1 cellular context compared by ENCODE assay signal in the genomic region with DNA sequence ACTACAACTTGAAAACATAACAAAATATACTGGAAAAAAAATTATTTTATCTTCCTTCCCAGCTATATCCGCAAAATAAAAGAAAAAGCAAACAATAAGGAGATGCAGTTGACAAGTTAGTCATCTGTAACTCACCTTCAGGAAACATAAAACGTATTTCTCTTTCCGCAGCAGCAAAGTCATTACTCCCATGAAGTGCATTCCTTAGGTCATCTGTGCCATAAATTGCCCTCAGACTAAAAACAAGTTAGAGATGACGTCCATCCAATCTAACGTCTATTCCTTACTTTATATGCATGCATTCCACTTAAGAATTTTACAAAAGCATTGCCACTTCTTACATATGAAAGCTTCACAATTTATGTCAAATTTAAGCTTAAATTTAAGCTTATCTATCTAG.
A peak's percentile ranks its signal among the peaks of the same experiment; 100 is the strongest.
TF ChIP-seq lines count a peak whose summit lies in the region.

No MANE protein-coding gene starts in this region.

TF ChIP-seq in HEK293, 187 proteins besides CTCF, POLR2A, EP300 and RAD21 (continued from another document and continues in another):
- TF ChIP-seq, protein P1, sequence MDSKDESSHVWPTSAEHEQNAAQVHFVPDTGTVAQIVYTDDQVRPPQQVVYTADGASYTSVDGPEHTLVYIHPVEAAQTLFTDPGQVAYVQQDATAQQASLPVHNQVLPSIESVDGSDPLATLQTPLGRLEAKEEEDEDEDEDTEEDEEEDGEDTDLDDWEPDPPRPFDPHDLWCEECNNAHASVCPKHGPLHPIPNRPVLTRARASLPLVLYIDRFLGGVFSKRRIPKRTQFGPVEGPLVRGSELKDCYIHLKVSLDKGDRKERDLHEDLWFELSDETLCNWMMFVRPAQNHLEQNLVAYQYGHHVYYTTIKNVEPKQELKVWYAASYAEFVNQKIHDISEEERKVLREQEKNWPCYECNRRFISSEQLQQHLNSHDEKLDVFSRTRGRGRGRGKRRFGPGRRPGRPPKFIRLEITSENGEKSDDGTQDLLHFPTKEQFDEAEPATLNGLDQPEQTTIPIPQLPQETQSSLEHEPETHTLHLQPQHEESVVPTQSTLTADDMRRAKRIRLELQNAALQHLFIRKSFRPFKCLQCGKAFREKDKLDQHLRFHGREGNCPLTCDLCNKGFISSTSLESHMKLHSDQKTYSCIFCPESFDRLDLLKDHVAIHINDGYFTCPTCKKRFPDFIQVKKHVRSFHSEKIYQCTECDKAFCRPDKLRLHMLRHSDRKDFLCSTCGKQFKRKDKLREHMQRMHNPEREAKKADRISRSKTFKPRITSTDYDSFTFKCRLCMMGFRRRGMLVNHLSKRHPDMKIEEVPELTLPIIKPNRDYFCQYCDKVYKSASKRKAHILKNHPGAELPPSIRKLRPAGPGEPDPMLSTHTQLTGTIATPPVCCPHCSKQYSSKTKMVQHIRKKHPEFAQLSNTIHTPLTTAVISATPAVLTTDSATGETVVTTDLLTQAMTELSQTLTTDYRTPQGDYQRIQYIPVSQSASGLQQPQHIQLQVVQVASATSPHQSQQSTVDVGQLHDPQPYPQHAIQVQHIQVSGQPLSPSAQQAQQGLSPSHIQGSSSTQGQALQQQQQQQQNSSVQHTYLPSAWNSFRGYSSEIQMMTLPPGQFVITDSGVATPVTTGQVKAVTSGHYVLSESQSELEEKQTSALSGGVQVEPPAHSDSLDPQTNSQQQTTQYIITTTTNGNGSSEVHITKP (tag by site-specific recombination; IDR thresholded peaks at IDR 0.05): no peak
- no peak for TF ChIP-seq ZNF133 (tag by site-specific recombination; IDR thresholded peaks at IDR 0.05)
- peak; percentile 54 for TF ChIP-seq ZNF366 (tag by site-specific recombination; conservative IDR thresholded peaks at IDR 0.05)
- TF ChIP-seq, protein P2, sequence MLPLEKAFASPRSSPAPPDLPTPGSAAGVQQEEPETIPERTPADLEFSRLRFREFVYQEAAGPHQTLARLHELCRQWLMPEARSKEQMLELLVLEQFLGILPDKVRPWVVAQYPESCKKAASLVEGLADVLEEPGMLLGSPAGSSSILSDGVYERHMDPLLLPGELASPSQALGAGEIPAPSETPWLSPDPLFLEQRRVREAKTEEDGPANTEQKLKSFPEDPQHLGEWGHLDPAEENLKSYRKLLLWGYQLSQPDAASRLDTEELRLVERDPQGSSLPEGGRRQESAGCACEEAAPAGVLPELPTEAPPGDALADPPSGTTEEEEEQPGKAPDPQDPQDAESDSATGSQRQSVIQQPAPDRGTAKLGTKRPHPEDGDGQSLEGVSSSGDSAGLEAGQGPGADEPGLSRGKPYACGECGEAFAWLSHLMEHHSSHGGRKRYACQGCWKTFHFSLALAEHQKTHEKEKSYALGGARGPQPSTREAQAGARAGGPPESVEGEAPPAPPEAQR (tag by site-specific recombination; IDR thresholded peaks at IDR 0.05): no peak
- TF ChIP-seq ZNF350 (tag by site-specific recombination; IDR thresholded peaks at IDR 0.05): no peak
- no peak for TF ChIP-seq ZNF221 (tag by site-specific recombination; IDR thresholded peaks at IDR 0.05; ENCODE audit: borderline replicate concordance)
- 0 out of 2 replicates have a peak, but pooled peaks have one; percentile 48 for TF ChIP-seq ZNF843 (tag by site-specific recombination; IDR thresholded peaks at IDR 0.05)
- no peak for TF ChIP-seq HOXD13 (CRISPR knock-in tag; IDR thresholded peaks at IDR 0.05; ENCODE audit: borderline replicate concordance)
- TF ChIP-seq ZNF555 (tag by site-specific recombination; conservative IDR thresholded peaks at IDR 0.05): no peak
- TF ChIP-seq RBAK (tag by site-specific recombination; IDR thresholded peaks at IDR 0.05): no peak
- TF ChIP-seq, protein P3, sequence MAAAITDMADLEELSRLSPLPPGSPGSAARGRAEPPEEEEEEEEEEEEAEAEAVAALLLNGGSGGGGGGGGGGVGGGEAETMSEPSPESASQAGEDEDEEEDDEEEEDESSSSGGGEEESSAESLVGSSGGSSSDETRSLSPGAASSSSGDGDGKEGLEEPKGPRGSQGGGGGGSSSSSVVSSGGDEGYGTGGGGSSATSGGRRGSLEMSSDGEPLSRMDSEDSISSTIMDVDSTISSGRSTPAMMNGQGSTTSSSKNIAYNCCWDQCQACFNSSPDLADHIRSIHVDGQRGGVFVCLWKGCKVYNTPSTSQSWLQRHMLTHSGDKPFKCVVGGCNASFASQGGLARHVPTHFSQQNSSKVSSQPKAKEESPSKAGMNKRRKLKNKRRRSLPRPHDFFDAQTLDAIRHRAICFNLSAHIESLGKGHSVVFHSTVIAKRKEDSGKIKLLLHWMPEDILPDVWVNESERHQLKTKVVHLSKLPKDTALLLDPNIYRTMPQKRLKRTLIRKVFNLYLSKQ (tag by site-specific recombination; IDR thresholded peaks at IDR 0.05; ENCODE audit: borderline replicate concordance): no peak
- TF ChIP-seq SCRT1 (tag by site-specific recombination; IDR thresholded peaks at IDR 0.05; ENCODE audit: borderline replicate concordance): peak; percentile 78
- no peak for TF ChIP-seq FEZF1 (tag by site-specific recombination; IDR thresholded peaks at IDR 0.05)
- no peak for TF ChIP-seq PRDM1 (tag by site-specific recombination; IDR thresholded peaks at IDR 0.05)
- TF ChIP-seq KLF8 (tag by site-specific recombination; IDR thresholded peaks at IDR 0.05): no peak
- TF ChIP-seq, protein P4, sequence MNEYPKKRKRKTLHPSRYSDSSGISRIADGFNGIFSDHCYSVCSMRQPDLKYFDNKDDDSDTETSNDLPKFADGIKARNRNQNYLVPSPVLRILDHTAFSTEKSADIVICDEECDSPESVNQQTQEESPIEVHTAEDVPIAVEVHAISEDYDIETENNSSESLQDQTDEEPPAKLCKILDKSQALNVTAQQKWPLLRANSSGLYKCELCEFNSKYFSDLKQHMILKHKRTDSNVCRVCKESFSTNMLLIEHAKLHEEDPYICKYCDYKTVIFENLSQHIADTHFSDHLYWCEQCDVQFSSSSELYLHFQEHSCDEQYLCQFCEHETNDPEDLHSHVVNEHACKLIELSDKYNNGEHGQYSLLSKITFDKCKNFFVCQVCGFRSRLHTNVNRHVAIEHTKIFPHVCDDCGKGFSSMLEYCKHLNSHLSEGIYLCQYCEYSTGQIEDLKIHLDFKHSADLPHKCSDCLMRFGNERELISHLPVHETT (tag by site-specific recombination; IDR thresholded peaks at IDR 0.05): peak; percentile 58; the same call in 1 of the 2 replicates
- TF ChIP-seq SALL2 (tag by site-specific recombination; IDR thresholded peaks at IDR 0.05; ENCODE audit: borderline replicate concordance): no peak
- TF ChIP-seq, protein P5, sequence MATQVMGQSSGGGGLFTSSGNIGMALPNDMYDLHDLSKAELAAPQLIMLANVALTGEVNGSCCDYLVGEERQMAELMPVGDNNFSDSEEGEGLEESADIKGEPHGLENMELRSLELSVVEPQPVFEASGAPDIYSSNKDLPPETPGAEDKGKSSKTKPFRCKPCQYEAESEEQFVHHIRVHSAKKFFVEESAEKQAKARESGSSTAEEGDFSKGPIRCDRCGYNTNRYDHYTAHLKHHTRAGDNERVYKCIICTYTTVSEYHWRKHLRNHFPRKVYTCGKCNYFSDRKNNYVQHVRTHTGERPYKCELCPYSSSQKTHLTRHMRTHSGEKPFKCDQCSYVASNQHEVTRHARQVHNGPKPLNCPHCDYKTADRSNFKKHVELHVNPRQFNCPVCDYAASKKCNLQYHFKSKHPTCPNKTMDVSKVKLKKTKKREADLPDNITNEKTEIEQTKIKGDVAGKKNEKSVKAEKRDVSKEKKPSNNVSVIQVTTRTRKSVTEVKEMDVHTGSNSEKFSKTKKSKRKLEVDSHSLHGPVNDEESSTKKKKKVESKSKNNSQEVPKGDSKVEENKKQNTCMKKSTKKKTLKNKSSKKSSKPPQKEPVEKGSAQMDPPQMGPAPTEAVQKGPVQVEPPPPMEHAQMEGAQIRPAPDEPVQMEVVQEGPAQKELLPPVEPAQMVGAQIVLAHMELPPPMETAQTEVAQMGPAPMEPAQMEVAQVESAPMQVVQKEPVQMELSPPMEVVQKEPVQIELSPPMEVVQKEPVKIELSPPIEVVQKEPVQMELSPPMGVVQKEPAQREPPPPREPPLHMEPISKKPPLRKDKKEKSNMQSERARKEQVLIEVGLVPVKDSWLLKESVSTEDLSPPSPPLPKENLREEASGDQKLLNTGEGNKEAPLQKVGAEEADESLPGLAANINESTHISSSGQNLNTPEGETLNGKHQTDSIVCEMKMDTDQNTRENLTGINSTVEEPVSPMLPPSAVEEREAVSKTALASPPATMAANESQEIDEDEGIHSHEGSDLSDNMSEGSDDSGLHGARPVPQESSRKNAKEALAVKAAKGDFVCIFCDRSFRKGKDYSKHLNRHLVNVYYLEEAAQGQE (tag by site-specific recombination; IDR thresholded peaks at IDR 0.05): no peak
- TF ChIP-seq, protein P6, sequence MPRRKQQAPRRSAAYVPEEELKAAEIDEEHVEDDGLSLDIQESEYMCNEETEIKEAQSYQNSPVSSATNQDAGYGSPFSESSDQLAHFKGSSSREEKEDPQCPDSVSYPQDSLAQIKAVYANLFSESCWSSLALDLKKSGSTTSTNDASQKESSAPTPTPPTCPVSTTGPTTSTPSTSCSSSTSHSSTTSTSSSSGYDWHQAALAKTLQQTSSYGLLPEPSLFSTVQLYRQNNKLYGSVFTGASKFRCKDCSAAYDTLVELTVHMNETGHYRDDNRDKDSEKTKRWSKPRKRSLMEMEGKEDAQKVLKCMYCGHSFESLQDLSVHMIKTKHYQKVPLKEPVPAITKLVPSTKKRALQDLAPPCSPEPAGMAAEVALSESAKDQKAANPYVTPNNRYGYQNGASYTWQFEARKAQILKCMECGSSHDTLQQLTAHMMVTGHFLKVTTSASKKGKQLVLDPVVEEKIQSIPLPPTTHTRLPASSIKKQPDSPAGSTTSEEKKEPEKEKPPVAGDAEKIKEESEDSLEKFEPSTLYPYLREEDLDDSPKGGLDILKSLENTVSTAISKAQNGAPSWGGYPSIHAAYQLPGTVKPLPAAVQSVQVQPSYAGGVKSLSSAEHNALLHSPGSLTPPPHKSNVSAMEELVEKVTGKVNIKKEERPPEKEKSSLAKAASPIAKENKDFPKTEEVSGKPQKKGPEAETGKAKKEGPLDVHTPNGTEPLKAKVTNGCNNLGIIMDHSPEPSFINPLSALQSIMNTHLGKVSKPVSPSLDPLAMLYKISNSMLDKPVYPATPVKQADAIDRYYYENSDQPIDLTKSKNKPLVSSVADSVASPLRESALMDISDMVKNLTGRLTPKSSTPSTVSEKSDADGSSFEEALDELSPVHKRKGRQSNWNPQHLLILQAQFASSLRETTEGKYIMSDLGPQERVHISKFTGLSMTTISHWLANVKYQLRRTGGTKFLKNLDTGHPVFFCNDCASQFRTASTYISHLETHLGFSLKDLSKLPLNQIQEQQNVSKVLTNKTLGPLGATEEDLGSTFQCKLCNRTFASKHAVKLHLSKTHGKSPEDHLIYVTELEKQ (tag by site-specific recombination; IDR thresholded peaks at IDR 0.05; ENCODE audit: borderline replicate concordance): 0 out of 2 replicates have a peak, but pooled peaks have one; percentile 33
- no peak for TF ChIP-seq KLF1 (tag by site-specific recombination; IDR thresholded peaks at IDR 0.05)
- TF ChIP-seq, protein P7, sequence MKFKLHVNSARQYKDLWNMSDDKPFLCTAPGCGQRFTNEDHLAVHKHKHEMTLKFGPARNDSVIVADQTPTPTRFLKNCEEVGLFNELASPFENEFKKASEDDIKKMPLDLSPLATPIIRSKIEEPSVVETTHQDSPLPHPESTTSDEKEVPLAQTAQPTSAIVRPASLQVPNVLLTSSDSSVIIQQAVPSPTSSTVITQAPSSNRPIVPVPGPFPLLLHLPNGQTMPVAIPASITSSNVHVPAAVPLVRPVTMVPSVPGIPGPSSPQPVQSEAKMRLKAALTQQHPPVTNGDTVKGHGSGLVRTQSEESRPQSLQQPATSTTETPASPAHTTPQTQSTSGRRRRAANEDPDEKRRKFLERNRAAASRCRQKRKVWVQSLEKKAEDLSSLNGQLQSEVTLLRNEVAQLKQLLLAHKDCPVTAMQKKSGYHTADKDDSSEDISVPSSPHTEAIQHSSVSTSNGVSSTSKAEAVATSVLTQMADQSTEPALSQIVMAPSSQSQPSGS (tag by site-specific recombination; IDR thresholded peaks at IDR 0.05; ENCODE audit: low read depth): peak; percentile 76
- TF ChIP-seq ZNF585B (tag by site-specific recombination; IDR thresholded peaks at IDR 0.05): no peak
- TF ChIP-seq, protein P8, sequence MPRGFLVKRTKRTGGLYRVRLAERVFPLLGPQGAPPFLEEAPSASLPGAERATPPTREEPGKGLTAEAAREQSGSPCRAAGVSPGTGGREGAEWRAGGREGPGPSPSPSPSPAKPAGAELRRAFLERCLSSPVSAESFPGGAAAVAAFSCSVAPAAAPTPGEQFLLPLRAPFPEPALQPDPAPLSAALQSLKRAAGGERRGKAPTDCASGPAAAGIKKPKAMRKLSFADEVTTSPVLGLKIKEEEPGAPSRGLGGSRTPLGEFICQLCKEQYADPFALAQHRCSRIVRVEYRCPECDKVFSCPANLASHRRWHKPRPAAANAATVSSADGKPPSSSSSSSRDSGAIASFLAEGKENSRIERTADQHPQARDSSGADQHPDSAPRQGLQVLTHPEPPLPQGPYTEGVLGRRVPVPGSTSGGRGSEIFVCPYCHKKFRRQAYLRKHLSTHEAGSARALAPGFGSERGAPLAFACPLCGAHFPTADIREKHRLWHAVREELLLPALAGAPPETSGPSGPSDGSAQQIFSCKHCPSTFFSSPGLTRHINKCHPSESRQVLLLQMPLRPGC (tag by site-specific recombination; IDR thresholded peaks at IDR 0.05): peak; percentile 97
- TF ChIP-seq ZBTB7A (tag by site-specific recombination; IDR thresholded peaks at IDR 0.05; ENCODE audit: low read depth): no peak
- TF ChIP-seq ZNF501 (tag by site-specific recombination; IDR thresholded peaks at IDR 0.05): no peak
- TF ChIP-seq ZNF624 (tag by site-specific recombination; IDR thresholded peaks at IDR 0.05): no peak
- no peak for TF ChIP-seq KLF9 (tag by site-specific recombination; IDR thresholded peaks at IDR 0.05; ENCODE audit: low read depth)
- TF ChIP-seq, protein P9, sequence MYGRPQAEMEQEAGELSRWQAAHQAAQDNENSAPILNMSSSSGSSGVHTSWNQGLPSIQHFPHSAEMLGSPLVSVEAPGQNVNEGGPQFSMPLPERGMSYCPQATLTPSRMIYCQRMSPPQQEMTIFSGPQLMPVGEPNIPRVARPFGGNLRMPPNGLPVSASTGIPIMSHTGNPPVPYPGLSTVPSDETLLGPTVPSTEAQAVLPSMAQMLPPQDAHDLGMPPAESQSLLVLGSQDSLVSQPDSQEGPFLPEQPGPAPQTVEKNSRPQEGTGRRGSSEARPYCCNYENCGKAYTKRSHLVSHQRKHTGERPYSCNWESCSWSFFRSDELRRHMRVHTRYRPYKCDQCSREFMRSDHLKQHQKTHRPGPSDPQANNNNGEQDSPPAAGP (tag by site-specific recombination; IDR thresholded peaks at IDR 0.05): no peak
- TF ChIP-seq, protein P10, sequence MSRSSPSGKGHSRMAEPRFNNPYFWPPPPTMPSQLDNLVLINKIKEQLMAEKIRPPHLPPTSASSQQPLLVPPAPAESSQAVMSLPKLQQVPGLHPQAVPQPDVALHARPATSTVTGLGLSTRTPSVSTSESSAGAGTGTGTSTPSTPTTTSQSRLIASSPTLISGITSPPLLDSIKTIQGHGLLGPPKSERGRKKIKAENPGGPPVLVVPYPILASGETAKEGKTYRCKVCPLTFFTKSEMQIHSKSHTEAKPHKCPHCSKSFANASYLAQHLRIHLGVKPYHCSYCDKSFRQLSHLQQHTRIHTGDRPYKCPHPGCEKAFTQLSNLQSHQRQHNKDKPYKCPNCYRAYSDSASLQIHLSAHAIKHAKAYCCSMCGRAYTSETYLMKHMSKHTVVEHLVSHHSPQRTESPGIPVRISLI (tag by site-specific recombination; IDR thresholded peaks at IDR 0.05): no peak
- TF ChIP-seq ZNF394 (tag by site-specific recombination; IDR thresholded peaks at IDR 0.05; ENCODE audit: borderline replicate concordance): no peak
- TF ChIP-seq SETDB1 (IDR thresholded peaks at IDR 0.05; ENCODE audit: insufficient read length, low read length): no peak
- TF ChIP-seq BCL11A (tag by site-specific recombination; IDR thresholded peaks at IDR 0.05; ENCODE audit: low read depth): peak; percentile 30; the same call in 1 of the 2 replicates
- TF ChIP-seq ZNF311 (tag by site-specific recombination; IDR thresholded peaks at IDR 0.05; ENCODE audit: borderline replicate concordance): no peak
- no peak for TF ChIP-seq ZNF23 (tag by site-specific recombination; IDR thresholded peaks at IDR 0.05; ENCODE audit: borderline replicate concordance)
- TF ChIP-seq ZNF335 (tag by site-specific recombination; conservative IDR thresholded peaks at IDR 0.05): no peak
